Comparison of ENCODE assay signal across 11 cellular contexts in the genomic region with DNA sequence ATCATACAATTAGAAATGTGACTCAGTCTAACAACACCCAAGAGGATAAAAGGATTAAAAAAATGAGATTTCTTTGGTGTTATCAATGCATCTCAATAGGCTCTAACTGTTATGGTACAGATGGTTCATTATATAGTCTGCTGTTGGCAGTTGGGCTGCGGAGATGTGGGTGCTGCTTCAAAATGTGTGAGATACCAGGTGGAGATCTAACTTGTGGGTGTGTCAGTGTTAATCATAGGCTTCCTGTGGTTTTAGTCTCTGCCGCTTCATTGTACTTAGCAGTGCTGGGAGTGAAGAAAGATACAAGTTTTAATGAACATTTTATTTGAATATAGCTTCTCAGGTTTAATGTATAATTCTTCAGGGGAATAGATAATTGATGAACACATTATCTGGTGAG.
DNase-seq lines count a peak whose midpoint lies in the region; ATAC-seq and TF ChIP-seq lines count a peak whose summit lies in the region.
"Had no signal": no experiment of that assay in that cellular context is flagged by ENCODE, and none has a peak within 500 bp of the region (broad histone marks: within the 10 kb centered on the region; RNA-seq: fewer than 3 reads in every experiment).

No MANE protein-coding gene starts in this region.

- H3K4me1 ChIP-seq in HAP-1 (no peaks in the 10 kb centered on the region), gastroesophageal sphincter (no peaks in the 10 kb centered on the region)

- H3K4me3 ChIP-seq in HAP-1, result no peak overlapping the region
- no peak overlapping the region for H3K4me3 ChIP-seq in gastroesophageal sphincter
- H3K4me3 ChIP-seq: GM23338 had no signal

- peaks cover 0 to 4% of the 10 kb centered on the region in 2 donors for H3K9me3 Mint-ChIP-seq in stimulated activated naive CD8-positive, alpha-beta T cell treated with anti-CD3 and anti-CD28 coated beads, Interleukin-15, amount 100 ng/mL, for 72 hours
- H3K9me3 Mint-ChIP-seq: GM23338 had no signal

- H3K27me3 Mint-ChIP-seq in stimulated activated naive CD8-positive, alpha-beta T cell treated with anti-CD3 and anti-CD28 coated beads, Interleukin-15, amount 100 ng/mL, for 72 hours, result no peaks in the 10 kb centered on the region
- H3K27me3 Mint-ChIP-seq: naive B cell had no signal

- H3K36me3 ChIP-seq in HAP-1 (replicated peaks), result no peaks in the 10 kb centered on the region
- peaks cover 0 to 32% of the 10 kb centered on the region in 2 donors for H3K36me3 ChIP-seq in gastroesophageal sphincter

- H3K9me3 ChIP-seq in HAP-1 (no peaks in the 10 kb centered on the region), gastroesophageal sphincter (no peaks in the 10 kb centered on the region)

- WGBS in gastroesophageal sphincter (ENCODE audit: low coverage in 1 of 2), 2 donors, result 80 to 90% methylated on average over 2 of the region's 2 CpGs

- in situ Hi-C loops in HAP-1 (cut with MboI; ENCODE audit: low sequenced_read_pairs), result no loop called here

- TF ChIP-seq CTCF in gastroesophageal sphincter (IDR thresholded peaks at IDR 0.05), result no peak

- H3K4me3 Mint-ChIP-seq in stimulated activated naive CD8-positive, alpha-beta T cell treated with anti-CD3 and anti-CD28 coated beads, Interleukin-15, amount 100 ng/mL, for 72 hours, result peak overlapping the region; percentile 1 to 55
- H3K4me3 Mint-ChIP-seq: GM23338, naive B cell had no signal

- no peak overlapping the region for H3K27ac Mint-ChIP-seq in stimulated activated naive CD8-positive, alpha-beta T cell treated with anti-CD3 and anti-CD28 coated beads, Interleukin-15, amount 100 ng/mL, for 72 hours
- H3K27ac Mint-ChIP-seq: GM23338 had no signal

- peak; percentile 66 for DNase-seq in activated effector memory CD4-positive, alpha-beta T cell treated with anti-CD3 and anti-CD28 coated beads, Interleukin-2, amount 50 U/mL, for 16 hours
- DNase-seq in activated effector memory CD4-positive, alpha-beta T cell treated with Interleukin-2 at 50 U/mL for 16 hours, result no peak
- peak; percentile 11 for DNase-seq in activated CD8-positive, alpha-beta memory T cell treated with anti-CD3 and anti-CD28 coated beads, Interleukin-2, amount 50 U/mL, for 1 hour (ENCODE audit: extremely low read depth)
- DNase-seq in iris pigment epithelial cell (ENCODE audit: low read depth), result peak; percentile 38
- DNase-seq in stimulated activated naive CD8-positive, alpha-beta T cell treated with anti-CD3 and anti-CD28 coated beads, Interleukin-15, amount 100 ng/mL, for 72 hours, result peak in 1 of 2 donors; percentile 16
- DNase-seq in HAP-1 (ENCODE audit: low spot score in 2 of 2), result no peak
- DNase-seq: naive B cell, NCI-H345 had no signal

- no peak for TF ChIP-seq EP300 in gastroesophageal sphincter (IDR thresholded peaks at IDR 0.05)

- TF ChIP-seq POLR2A in gastroesophageal sphincter (IDR thresholded peaks at IDR 0.05), result no peak

- ATAC-seq in stimulated activated naive CD8-positive, alpha-beta T cell treated with anti-CD3 and anti-CD28 coated beads, Interleukin-15, amount 100 ng/mL, for 72 hours, result peak; percentile 94
- ATAC-seq in HG03442 (IDR thresholded peaks at IDR 0.05; ENCODE audit: unreplicated experiment) (no peak), gastroesophageal sphincter (no peak)
- ATAC-seq: GM23338 had no signal

- no peak overlapping the region for H3K27ac ChIP-seq in gastroesophageal sphincter

- H3K4me1 Mint-ChIP-seq in stimulated activated naive CD8-positive, alpha-beta T cell treated with anti-CD3 and anti-CD28 coated beads, Interleukin-15, amount 100 ng/mL, for 72 hours, result peaks cover 37% of the 10 kb centered on the region

- H3K27me3 ChIP-seq in HAP-1 (ENCODE audit: low read depth) (no peaks in the 10 kb centered on the region), gastroesophageal sphincter (no peaks in the 10 kb centered on the region)

Comparison
In these comparisons a context has a peak if more than half of its experiments do, and no peak if none do; other contexts are left out.
1. DNase-seq: peak in activated effector memory CD4-positive, alpha-beta T cell treated with anti-CD3 and anti-CD28 coated beads, Interleukin-2, amount 50 U/mL, for 16 hours (single experiment), activated CD8-positive, alpha-beta memory T cell treated with anti-CD3 and anti-CD28 coated beads, Interleukin-2, amount 50 U/mL, for 1 hour (single experiment) and iris pigment epithelial cell (single experiment); none in activated effector memory CD4-positive, alpha-beta T cell treated with Interleukin-2 at 50 U/mL for 16 hours (single experiment) and HAP-1 (0 of 2).